Comparison of ENCODE assay signal across 28 cellular contexts in the genomic region with DNA sequence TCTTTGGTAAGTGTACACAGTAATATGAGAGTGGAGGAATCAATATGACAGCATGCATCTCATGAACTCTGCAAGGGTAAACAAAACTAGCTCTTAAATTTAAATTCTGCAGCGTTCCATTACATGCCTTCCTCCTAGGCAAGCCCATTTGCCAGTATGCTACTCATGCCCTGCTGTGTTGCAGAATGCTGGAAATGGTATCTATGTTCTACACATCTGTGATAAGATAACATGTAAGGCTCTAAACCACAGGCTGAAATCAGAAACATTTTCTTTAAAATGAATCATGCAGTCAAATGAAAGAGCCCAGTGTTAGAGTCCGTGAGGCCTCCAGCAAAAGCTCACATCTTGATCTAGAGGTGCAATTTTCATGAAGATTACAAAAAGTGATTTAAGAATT.
DNase-seq lines count a peak whose midpoint lies in the region; ATAC-seq, FAIRE-seq and TF ChIP-seq lines count a peak whose summit lies in the region.
"Had no signal": no experiment of that assay in that cellular context is flagged by ENCODE, and none has a peak within 500 bp of the region (broad histone marks: within the 10 kb centered on the region; RNA-seq: fewer than 3 reads in every experiment).

No MANE protein-coding gene starts in this region.

- H3K4me3 ChIP-seq in mammary epithelial cell (replicated peaks in 1 of 3; ENCODE audit: insufficient read depth in 1 of 3, low read depth in 2 of 3, low read length in 3 of 3) (no peak overlapping the region), astrocyte (ENCODE audit: insufficient read depth, low read depth, low read length) (no peak overlapping the region)
- H3K4me3 ChIP-seq: colonic mucosa, esophagus muscularis mucosa, spleen, stomach, tibial nerve had no signal

- H3K79me2 ChIP-seq in mammary epithelial cell (ENCODE audit: insufficient read depth, low read length) (no peaks in the 10 kb centered on the region), astrocyte (ENCODE audit: insufficient read depth, low read length) (no peaks in the 10 kb centered on the region)

- H3K27ac ChIP-seq in mammary epithelial cell (ENCODE audit: insufficient read depth, low read depth, low read length) (peak overlapping the region; percentile 72), astrocyte (ENCODE audit: low read depth, low read length) (peak overlapping the region; percentile 55), foreskin keratinocyte (peak overlapping the region; percentile 27)
- H3K27ac ChIP-seq: colonic mucosa, esophagus muscularis mucosa, spleen, stomach, tibial nerve had no signal

- WGBS in mammary epithelial cell (ENCODE audit: low coverage, missing lambda C conversion rate), result 56% methylated on average over 2 of the region's 2 CpGs

- H3K4me2 ChIP-seq in mammary epithelial cell (ENCODE audit: insufficient read depth, low read depth, low read length) (peak overlapping the region; percentile 39), astrocyte (ENCODE audit: low read length) (peak overlapping the region; percentile 13)

- H3K9ac ChIP-seq in mammary epithelial cell (ENCODE audit: insufficient read depth, low read length) (no peak overlapping the region), astrocyte (ENCODE audit: low read length) (no peak overlapping the region)

- FAIRE-seq in astrocyte (lab: Jason Lieb, UNC), result no peak
- FAIRE-seq: A204.1, H1 had no signal

- H3K4me1 Mint-ChIP-seq in MCF 10A (ENCODE audit: insufficient read depth, unreplicated experiment) (peaks cover 4% of the 10 kb centered on the region), astrocyte (ENCODE audit: low read depth, unreplicated experiment) (peaks cover 15% of the 10 kb centered on the region)
- H3K4me1 Mint-ChIP-seq: activated naive CD4-positive, alpha-beta T cell treated with anti-CD3 and anti-CD28 coated beads, Interleukin-2, amount 50 U/mL, for 24 hours; naive B cell had no signal

- BruUV-seq in mammary epithelial cell (replicated peaks; lab: Mats Ljungman, UMichigan), result no TSS peak
- BruUV-seq in MCF 10A (replicated peaks; lab: Mats Ljungman, UMichigan), result no TSS peak

- no peaks in the 10 kb centered on the region for H3K27me3 ChIP-seq in mammary epithelial cell (ENCODE audit: insufficient read depth, low read length)
- H3K27me3 ChIP-seq in astrocyte (ENCODE audit: insufficient read depth, low read length), result no peaks in the 10 kb centered on the region
- H3K27me3 ChIP-seq in foreskin keratinocyte, result no peaks in the 10 kb centered on the region
- H3K27me3 ChIP-seq: BE2C, colonic mucosa, esophagus muscularis mucosa, spleen, stomach, tibial nerve had no signal

- H3K27ac Mint-ChIP-seq in MCF 10A (ENCODE audit: low read depth, unreplicated experiment), result no peak overlapping the region
- H3K27ac Mint-ChIP-seq in astrocyte (ENCODE audit: unreplicated experiment), result peak overlapping the region; percentile 73
- H3K27ac Mint-ChIP-seq: activated naive CD4-positive, alpha-beta T cell treated with anti-CD3 and anti-CD28 coated beads, Interleukin-2, amount 50 U/mL, for 24 hours; naive B cell had no signal

- in situ Hi-C loops in mammary epithelial cell (cut with MboI; ENCODE audit: low sequenced_read_pairs in 2 of 2), result no loop called here
- in situ Hi-C loops in G401 (cut with HindIII; ENCODE audit: low sequenced_read_pairs), result no loop called here

- H3K36me3 Mint-ChIP-seq in MCF 10A (ENCODE audit: insufficient read depth, unreplicated experiment) (no peaks in the 10 kb centered on the region), astrocyte (ENCODE audit: low read depth, unreplicated experiment) (no peaks in the 10 kb centered on the region)
- H3K36me3 Mint-ChIP-seq: activated naive CD4-positive, alpha-beta T cell treated with anti-CD3 and anti-CD28 coated beads, Interleukin-2, amount 50 U/mL, for 24 hours; brain; naive B cell had no signal

- intact Hi-C loops in mammary epithelial cell (cut with micrococcal nuclease), result no loop called here
- intact Hi-C loops in MCF 10A (cut with micrococcal nuclease), result no loop called here

- dilution Hi-C loops in mammary epithelial cell (cut with HindIII; ENCODE audit: low sequenced_read_pairs), result no loop called here

- H3K4me1 ChIP-seq in mammary epithelial cell (ENCODE audit: insufficient read depth, low read length) (peaks cover 18% of the 10 kb centered on the region), astrocyte (ENCODE audit: insufficient read depth, low read length) (peaks cover 13% of the 10 kb centered on the region), foreskin keratinocyte (peaks cover 5% of the 10 kb centered on the region)
- H3K4me1 ChIP-seq: BE2C, colonic mucosa, esophagus muscularis mucosa, spleen, stomach, tibial nerve had no signal

- H3K36me3 ChIP-seq in mammary epithelial cell (ENCODE audit: insufficient read depth, low read length) (no peaks in the 10 kb centered on the region), astrocyte (ENCODE audit: insufficient read depth, low read length) (no peaks in the 10 kb centered on the region)
- H3K36me3 ChIP-seq: BE2C, colonic mucosa, esophagus muscularis mucosa, spleen, stomach, tibial nerve had no signal

- no peaks in the 10 kb centered on the region for H3K27me3 Mint-ChIP-seq in MCF 10A (ENCODE audit: insufficient read depth, unreplicated experiment)
- no peaks in the 10 kb centered on the region for H3K27me3 Mint-ChIP-seq in astrocyte (ENCODE audit: low read depth, unreplicated experiment)
- H3K27me3 Mint-ChIP-seq: activated naive CD4-positive, alpha-beta T cell treated with anti-CD3 and anti-CD28 coated beads, Interleukin-2, amount 50 U/mL, for 24 hours; brain had no signal

- POLR2A ChIA-PET in MCF 10A (lab: Yijun Ruan, JAX), result no interaction called here

- CTCF ChIA-PET in mammary epithelial cell (lab: Charles Lee; ENCODE audit: low non-redundant PET), result no interaction called here
- CTCF ChIA-PET in MCF 10A (lab: Yijun Ruan, JAX), result no interaction called here

- ATAC-seq in foreskin keratinocyte (peak; percentile 72), HG03025 (IDR thresholded peaks at IDR 0.05; ENCODE audit: low FRiP score, unreplicated experiment) (no peak)
- ATAC-seq: left colon had no signal

- no peak for TF ChIP-seq CTCF in mammary epithelial cell (conservative IDR thresholded peaks at IDR 0.05 in 1 of 2, IDR thresholded peaks at IDR 0.05 in 1 of 2; ENCODE audit: extremely low read depth in 1 of 2, insufficient read depth in 1 of 2, low read depth in 1 of 2, low read length in 2 of 2)
- no peak for TF ChIP-seq CTCF in MCF 10A (IDR thresholded peaks at IDR 0.05; ENCODE audit: unreplicated experiment)
- no peak for TF ChIP-seq CTCF in astrocyte (IDR thresholded peaks at IDR 0.05; ENCODE audit: insufficient read depth, low read depth, low read length)
- TF ChIP-seq CTCF in foreskin keratinocyte (conservative IDR thresholded peaks at IDR 0.05), result no peak

- DNase-seq in mammary epithelial cell (peak; percentile 83), MCF 10A (ENCODE audit: unreplicated experiment) (no peak), astrocyte (ENCODE audit: low read depth) (peak; percentile 83), foreskin keratinocyte (peak in 1 of 2 donors; percentile 72), DMS114 treated with DMSO at 0.1 percent for 48 hours (lab: John Stamatoyannopoulos, UW; ENCODE audit: unreplicated experiment) (no peak), G401 (ENCODE audit: low spot score) (no peak)
- DNase-seq in stimulated activated CD4-positive, alpha-beta T cell treated with anti-CD3 and anti-CD28 coated beads, Interleukin-4, amount 100 ng/mL, for 4 hours, result no peak
- DNase-seq: activated T-cell treated with anti-CD3 and anti-CD28 coated beads, Interleukin-2, amount 50 U/mL, for 1 hour; BE2C; Caco-2; colonic mucosa; DND-41; head of caudate nucleus; left colon; naive B cell; NCI-H1694; NCI-H774; retina; SHP77; spleen; stomach had no signal

- H3K9me3 ChIP-seq in mammary epithelial cell (replicated peaks; ENCODE audit: insufficient read depth, low read length), result no peaks in the 10 kb centered on the region
- H3K9me3 ChIP-seq in astrocyte (ENCODE audit: insufficient read depth, low read depth, low read length), result no peaks in the 10 kb centered on the region
- H3K9me3 ChIP-seq: BE2C, Caco-2, colonic mucosa, esophagus muscularis mucosa, spleen, stomach, tibial nerve had no signal

- H2AFZ ChIP-seq in mammary epithelial cell (ENCODE audit: low read depth, low read length) (peak overlapping the region; percentile 80), astrocyte (ENCODE audit: low read depth, low read length) (no peak overlapping the region)

- no peaks in the 10 kb centered on the region for H4K20me1 ChIP-seq in mammary epithelial cell (ENCODE audit: insufficient read depth, low read length)
- H4K20me1 ChIP-seq in astrocyte (ENCODE audit: insufficient read depth, low read length), result no peaks in the 10 kb centered on the region

- no peak overlapping the region for H3K4me3 Mint-ChIP-seq in MCF 10A (ENCODE audit: unreplicated experiment)
- no peak overlapping the region for H3K4me3 Mint-ChIP-seq in astrocyte (ENCODE audit: unreplicated experiment)
- H3K4me3 Mint-ChIP-seq: activated naive CD4-positive, alpha-beta T cell treated with anti-CD3 and anti-CD28 coated beads, Interleukin-2, amount 50 U/mL, for 24 hours; brain; naive B cell had no signal

- H3K9me3 Mint-ChIP-seq in MCF 10A (ENCODE audit: unreplicated experiment), result peaks cover 7% of the 10 kb centered on the region
- H3K9me3 Mint-ChIP-seq in astrocyte (ENCODE audit: unreplicated experiment), result peaks cover 2% of the 10 kb centered on the region
- H3K9me3 Mint-ChIP-seq: activated naive CD4-positive, alpha-beta T cell treated with anti-CD3 and anti-CD28 coated beads, Interleukin-2, amount 50 U/mL, for 24 hours had no signal

Comparison
In these comparisons a context has a peak if more than half of its experiments do, and no peak if none do; other contexts are left out.
1. DNase-seq: peak in mammary epithelial cell (single experiment) and astrocyte (single experiment); none in MCF 10A (single experiment), DMS114 treated with DMSO at 0.1 percent for 48 hours (single experiment), stimulated activated CD4-positive, alpha-beta T cell treated with anti-CD3 and anti-CD28 coated beads, Interleukin-4, amount 100 ng/mL, for 4 hours (0 of 2) and G401 (single experiment).
2. Peak in every context shown above with its lines, with median percentiles within 50 percentile points of each other: H3K27ac ChIP-seq.